ENCODE assay signal across 23 cellular contexts in genomic region chr2:241378816-241379215, GRCh38. TPM values are rescaled to one million over a fixed set of nuclear protein-coding genes. Genes with fewer than 3 reads are reported as not detected.
DNase-seq lines count a peak whose midpoint lies in the region; TF ChIP-seq lines count a peak whose summit lies in the region.
"Had no signal": no experiment of that assay in that cellular context is flagged by ENCODE, and none has a peak within 500 bp of the region (broad histone marks: within the 10 kb centered on the region; RNA-seq: fewer than 3 reads in every experiment).

No MANE protein-coding gene starts in this region.

- H3K27me3 ChIP-seq in breast epithelium (no peaks in the 10 kb centered on the region), vagina (no peaks in the 10 kb centered on the region)
- H3K27me3 ChIP-seq: BLaER1 treated with 17β-estradiol and CSF1 and Interleukin-3, amounts not matched to agents 10 nM and 100 nM; MG63; stomach had no signal

- intact Hi-C loops in breast epithelium (cut with DNase I; ENCODE audit: low total_unique reads) (loop anchor here (2.0 kb wide), 1 partner anchor 34 kb away; no protein-coding TSS in a partner anchor), MCF 10A (cut with micrococcal nuclease) (no loop called here), vagina (cut with DNase I) (no loop called here)
- intact Hi-C loops in activated CD4-positive, alpha-beta T cell treated with anti-CD3 and anti-CD28 coated beads, Interleukin-2, amount 10 ng/mL, durations not matched to agents 24 days and 14 days (cut with micrococcal nuclease) = no loop called here
- intact Hi-C loops in activated naive CD4-positive, alpha-beta T cell treated with anti-CD3 and anti-CD28 coated beads for 36 hours (cut with micrococcal nuclease) = no loop called here

- no TSS peak for BruUV-seq in MCF 10A (replicated peaks; lab: Mats Ljungman, UMichigan)

- CTCF ChIA-PET in MCF 10A (lab: Yijun Ruan, JAX) = no interaction called here
- CTCF ChIA-PET in activated naive CD4-positive, alpha-beta T cell treated with anti-CD3 and anti-CD28 coated beads for 36 hours (lab: Charles Lee) = no interaction called here

- no peaks in the 10 kb centered on the region for H3K9me3 Mint-ChIP-seq in MCF 10A (ENCODE audit: unreplicated experiment)
- no peaks in the 10 kb centered on the region for H3K9me3 Mint-ChIP-seq in osteocyte (ENCODE audit: unreplicated experiment)
- H3K9me3 Mint-ChIP-seq in activated CD4-positive, alpha-beta T cell treated with anti-CD3 and anti-CD28 coated beads, Interleukin-2, amount 10 ng/mL, durations not matched to agents 24 days and 14 days = no peaks in the 10 kb centered on the region
- H3K9me3 Mint-ChIP-seq in activated naive CD4-positive, alpha-beta T cell treated with anti-CD3 and anti-CD28 coated beads for 36 hours = no peaks in the 10 kb centered on the region

- H3K9me3 ChIP-seq in breast epithelium (no peaks in the 10 kb centered on the region), vagina (no peaks in the 10 kb centered on the region)
- H3K9me3 ChIP-seq: MG63, psoas muscle, stomach had no signal

- no peaks in the 10 kb centered on the region for H3K27me3 Mint-ChIP-seq in MCF 10A (ENCODE audit: insufficient read depth, unreplicated experiment)
- no peaks in the 10 kb centered on the region for H3K27me3 Mint-ChIP-seq in osteocyte (ENCODE audit: unreplicated experiment)
- no peaks in the 10 kb centered on the region for H3K27me3 Mint-ChIP-seq in activated CD4-positive, alpha-beta T cell treated with anti-CD3 and anti-CD28 coated beads, Interleukin-2, amount 10 ng/mL, durations not matched to agents 24 days and 14 days
- H3K27me3 Mint-ChIP-seq in activated naive CD4-positive, alpha-beta T cell treated with anti-CD3 and anti-CD28 coated beads for 36 hours (ENCODE audit: low read depth) = no peaks in the 10 kb centered on the region
- H3K27me3 Mint-ChIP-seq: T-helper 17 cell had no signal

- H3K36me3 Mint-ChIP-seq in MCF 10A (ENCODE audit: insufficient read depth, unreplicated experiment) (peaks cover 58% of the 10 kb centered on the region), osteocyte (ENCODE audit: unreplicated experiment) (peaks cover 31% of the 10 kb centered on the region)
- H3K36me3 Mint-ChIP-seq in activated CD4-positive, alpha-beta T cell treated with anti-CD3 and anti-CD28 coated beads, Interleukin-2, amount 10 ng/mL, durations not matched to agents 24 days and 14 days (ENCODE audit: low read depth) = peaks cover 18% of the 10 kb centered on the region
- peaks cover 13% of the 10 kb centered on the region for H3K36me3 Mint-ChIP-seq in activated naive CD4-positive, alpha-beta T cell treated with anti-CD3 and anti-CD28 coated beads for 36 hours (ENCODE audit: low read depth)

- H3K36me3 ChIP-seq in breast epithelium = no peaks in the 10 kb centered on the region
- peaks cover 0 to 14% of the 10 kb centered on the region in 2 donors for H3K36me3 ChIP-seq in vagina

- no peaks in the 10 kb centered on the region for H3K4me1 Mint-ChIP-seq in MCF 10A (ENCODE audit: insufficient read depth, unreplicated experiment)
- H3K4me1 Mint-ChIP-seq in osteocyte (ENCODE audit: unreplicated experiment) = peaks cover 65% of the 10 kb centered on the region
- peaks cover 6% of the 10 kb centered on the region for H3K4me1 Mint-ChIP-seq in activated CD4-positive, alpha-beta T cell treated with anti-CD3 and anti-CD28 coated beads, Interleukin-2, amount 10 ng/mL, durations not matched to agents 24 days and 14 days
- peaks cover 1% of the 10 kb centered on the region for H3K4me1 Mint-ChIP-seq in activated naive CD4-positive, alpha-beta T cell treated with anti-CD3 and anti-CD28 coated beads for 36 hours (ENCODE audit: low read depth)

- H3K4me1 ChIP-seq in breast epithelium (peaks cover 0 to 7% of the 10 kb centered on the region in 2 donors), vagina (peaks cover 49% of the 10 kb centered on the region)

- H3K27ac ChIP-seq in breast epithelium = peak overlapping the region; percentile 19 to 63
- H3K27ac ChIP-seq in vagina = peak overlapping the region; percentile 16
- H3K27ac ChIP-seq: BLaER1 treated with 17β-estradiol and CSF1 and Interleukin-3, amounts not matched to agents 10 nM and 100 nM; psoas muscle; VCaP had no signal

- H3K4me3 ChIP-seq in breast epithelium (no peak overlapping the region), vagina (no peak overlapping the region)
- H3K4me3 ChIP-seq: BLaER1 treated with 17β-estradiol and CSF1 and Interleukin-3, amounts not matched to agents 10 nM and 100 nM; MG63; psoas muscle; stomach had no signal

- H3K4me3 Mint-ChIP-seq in MCF 10A (ENCODE audit: unreplicated experiment) (no peak overlapping the region), osteocyte (ENCODE audit: unreplicated experiment) (peak overlapping the region; percentile 12)
- H3K4me3 Mint-ChIP-seq in activated CD4-positive, alpha-beta T cell treated with anti-CD3 and anti-CD28 coated beads, Interleukin-2, amount 10 ng/mL, durations not matched to agents 24 days and 14 days = no peak overlapping the region
- H3K4me3 Mint-ChIP-seq in activated naive CD4-positive, alpha-beta T cell treated with anti-CD3 and anti-CD28 coated beads for 36 hours = no peak overlapping the region
- H3K4me3 Mint-ChIP-seq: T-helper 17 cell had no signal

- DNase-seq in breast epithelium (ENCODE audit: low spot score in 2 of 2) = no peak
- no peak for DNase-seq in MCF 10A (ENCODE audit: unreplicated experiment)
- peak; percentile 42 for DNase-seq in fibroblast of gingiva (ENCODE audit: low read depth)
- DNase-seq in osteocyte (ENCODE audit: extremely low spot score, unreplicated experiment) = no peak
- no peak for DNase-seq in vagina (ENCODE audit: extremely low spot score in 2 of 2)
- no peak for DNase-seq in activated CD4-positive, alpha-beta T cell treated with anti-CD3 and anti-CD28 coated beads, Interleukin-2, amount 10 ng/mL, durations not matched to agents 24 days and 14 days
- DNase-seq in activated naive CD4-positive, alpha-beta T cell treated with anti-CD3 and anti-CD28 coated beads for 36 hours = no peak
- no peak for DNase-seq in Ammon's horn (ENCODE audit: low spot score)
- DNase-seq: 8988T; activated CD8-positive, alpha-beta memory T cell treated with anti-CD3 and anti-CD28 coated beads, Interleukin-2, amount 50 U/mL, for 48 hours; Calu3; dermis blood vessel endothelial cell; islet precursor cell; MG63; NCI-H146; NCI-H82; psoas muscle; SIG-M5; stimulated activated CD4-positive, alpha-beta T cell treated with anti-CD3 and anti-CD28 coated beads, Interleukin-4, amount 100 ng/mL, for 4 hours; stomach; T-helper 17 cell had no signal

- H3K27ac Mint-ChIP-seq in MCF 10A (ENCODE audit: low read depth, unreplicated experiment) (no peak overlapping the region), osteocyte (ENCODE audit: unreplicated experiment) (peak overlapping the region; percentile 91)
- H3K27ac Mint-ChIP-seq in activated CD4-positive, alpha-beta T cell treated with anti-CD3 and anti-CD28 coated beads, Interleukin-2, amount 10 ng/mL, durations not matched to agents 24 days and 14 days = no peak overlapping the region
- no peak overlapping the region for H3K27ac Mint-ChIP-seq in activated naive CD4-positive, alpha-beta T cell treated with anti-CD3 and anti-CD28 coated beads for 36 hours
- H3K27ac Mint-ChIP-seq: T-helper 17 cell had no signal

- TF ChIP-seq POLR2A in breast epithelium (IDR thresholded peaks at IDR 0.05) (no peak), vagina (IDR thresholded peaks at IDR 0.05) (no peak)

- POLR2A ChIA-PET in MCF 10A (lab: Yijun Ruan, JAX) = no interaction called here

- TF ChIP-seq CTCF in breast epithelium (IDR thresholded peaks at IDR 0.05) (no peak), MCF 10A (IDR thresholded peaks at IDR 0.05; ENCODE audit: unreplicated experiment) (no peak), osteocyte (IDR thresholded peaks at IDR 0.05) (no peak), vagina (IDR thresholded peaks at IDR 0.05) (no peak)

RNA-seq across cellular contexts. Expression of gene FARP2, which starts 22.7 kb away (rescaled TPM):
- total RNA-seq in breast epithelium (10 to 100 TPM; 34.4 to 43.3 (median 40.3) TPM), MCF 10A (2022) (31.7 and 32.6 TPM in 2 replicates), osteocyte (54.5 and 70.1 TPM in 2 replicates), vagina (32.9 TPM)
- total RNA-seq in activated CD4-positive, alpha-beta T cell treated with anti-CD3 and anti-CD28 coated beads, Interleukin-2, amount 10 ng/mL, durations not matched to agents 24 days and 14 days = 36.5 and 43.1 TPM in 2 replicates
- 10 to 100 TPM; 19.5 to 19.6 TPM for total RNA-seq in activated naive CD4-positive, alpha-beta T cell treated with anti-CD3 and anti-CD28 coated beads for 36 hours
